In genomic region chr2:32063310-32064020, GRCh38 we compare ENCODE assay signal across 1 cellular context.
TF ChIP-seq lines count a peak whose summit lies in the region.

SPAST (plus strand) TSS chr2:32063556; CDS start chr2:32063832, 276 bp downstream.

TF ChIP-seq in K562, 482 proteins besides CTCF, POLR2A, EP300 and RAD21 (continued from another document and continues in another):
- TF ChIP-seq ID3 (CRISPR knock-in tag; IDR thresholded peaks at IDR 0.05), result no peak
- TF ChIP-seq ID3 (tag; IDR thresholded peaks at IDR 0.05), result peak; percentile 63; the same call in 1 of the 2 replicates
- TF ChIP-seq SUPT5H (IDR thresholded peaks at IDR 0.05), result peak; percentile 68; the same call in 1 of the 2 replicates
- TF ChIP-seq ZBED1 (IDR thresholded peaks at IDR 0.05), result 0 out of 2 replicates have a peak, but pooled peaks have one; percentile 24
- TF ChIP-seq LCOR (CRISPR knock-in tag; IDR thresholded peaks at IDR 0.05), result peak; percentile 49; the same call in 1 of the 2 replicates
- no peak for TF ChIP-seq SNRNP70 (optimal IDR thresholded peaks at IDR 0.05; ENCODE audit: low read depth, low read length)
- peak; percentile 68 for TF ChIP-seq KAT2B (IDR thresholded peaks at IDR 0.05; ENCODE audit: low read depth, low read length)
- TF ChIP-seq ZKSCAN1 (IDR thresholded peaks at IDR 0.05; ENCODE audit: low read depth, low read length), result peak; percentile 24; the same call in 1 of the 2 replicates
- TF ChIP-seq, protein P1, sequence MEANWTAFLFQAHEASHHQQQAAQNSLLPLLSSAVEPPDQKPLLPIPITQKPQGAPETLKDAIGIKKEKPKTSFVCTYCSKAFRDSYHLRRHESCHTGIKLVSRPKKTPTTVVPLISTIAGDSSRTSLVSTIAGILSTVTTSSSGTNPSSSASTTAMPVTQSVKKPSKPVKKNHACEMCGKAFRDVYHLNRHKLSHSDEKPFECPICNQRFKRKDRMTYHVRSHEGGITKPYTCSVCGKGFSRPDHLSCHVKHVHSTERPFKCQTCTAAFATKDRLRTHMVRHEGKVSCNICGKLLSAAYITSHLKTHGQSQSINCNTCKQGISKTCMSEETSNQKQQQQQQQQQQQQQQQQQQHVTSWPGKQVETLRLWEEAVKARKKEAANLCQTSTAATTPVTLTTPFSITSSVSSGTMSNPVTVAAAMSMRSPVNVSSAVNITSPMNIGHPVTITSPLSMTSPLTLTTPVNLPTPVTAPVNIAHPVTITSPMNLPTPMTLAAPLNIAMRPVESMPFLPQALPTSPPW (CRISPR knock-in tag; IDR thresholded peaks at IDR 0.05), result peak; percentile 95
- TF ChIP-seq MAZ (CRISPR knock-in tag; conservative IDR thresholded peaks at IDR 0.05 in 1 of 2, IDR thresholded peaks at IDR 0.05 in 1 of 2), result peak; percentile 98 to 100
- TF ChIP-seq PYGO2 (tag; IDR thresholded peaks at IDR 0.05), result no peak
- peak; percentile 97 for TF ChIP-seq CTCFL (IDR thresholded peaks at IDR 0.05; ENCODE audit: borderline replicate concordance, insufficient read depth, low read depth, low read length, poor library complexity, severe bottlenecking)
- peak; percentile 65; the same call in 1 of the 2 replicates for TF ChIP-seq DIDO1 (tag; IDR thresholded peaks at IDR 0.05; ENCODE audit: low read depth)
- TF ChIP-seq ATF3 (IDR thresholded peaks at IDR 0.05), result no peak
- TF ChIP-seq ATF3 (CRISPR knock-in tag; conservative IDR thresholded peaks at IDR 0.05), result 0 out of 2 replicates have a peak, but pooled peaks have one; percentile 17
- peak; percentile 24 for TF ChIP-seq ASH1L (IDR thresholded peaks at IDR 0.05; ENCODE audit: borderline replicate concordance, low read depth, partially characterized antibody)
- TF ChIP-seq HLTF (IDR thresholded peaks at IDR 0.05), result no peak
- TF ChIP-seq CTBP1 (IDR thresholded peaks at IDR 0.05; ENCODE audit: borderline replicate concordance), result peak; percentile 91
- peak; percentile 94 for TF ChIP-seq HCFC1 (IDR thresholded peaks at IDR 0.05; ENCODE audit: low read depth, low read length)
- TF ChIP-seq ZBTB11 (CRISPR knock-in tag; IDR thresholded peaks at IDR 0.05), result peak in 1 of 3 experiments; percentile 56; a peak in 1 of 6 replicates
- TF ChIP-seq ATF2 (CRISPR knock-in tag; IDR thresholded peaks at IDR 0.05), result no peak
- TF ChIP-seq NKRF (IDR thresholded peaks at IDR 0.05; ENCODE audit: borderline replicate concordance), result peak; percentile 75; the same call in 1 of the 2 replicates
- TF ChIP-seq, protein P2, sequence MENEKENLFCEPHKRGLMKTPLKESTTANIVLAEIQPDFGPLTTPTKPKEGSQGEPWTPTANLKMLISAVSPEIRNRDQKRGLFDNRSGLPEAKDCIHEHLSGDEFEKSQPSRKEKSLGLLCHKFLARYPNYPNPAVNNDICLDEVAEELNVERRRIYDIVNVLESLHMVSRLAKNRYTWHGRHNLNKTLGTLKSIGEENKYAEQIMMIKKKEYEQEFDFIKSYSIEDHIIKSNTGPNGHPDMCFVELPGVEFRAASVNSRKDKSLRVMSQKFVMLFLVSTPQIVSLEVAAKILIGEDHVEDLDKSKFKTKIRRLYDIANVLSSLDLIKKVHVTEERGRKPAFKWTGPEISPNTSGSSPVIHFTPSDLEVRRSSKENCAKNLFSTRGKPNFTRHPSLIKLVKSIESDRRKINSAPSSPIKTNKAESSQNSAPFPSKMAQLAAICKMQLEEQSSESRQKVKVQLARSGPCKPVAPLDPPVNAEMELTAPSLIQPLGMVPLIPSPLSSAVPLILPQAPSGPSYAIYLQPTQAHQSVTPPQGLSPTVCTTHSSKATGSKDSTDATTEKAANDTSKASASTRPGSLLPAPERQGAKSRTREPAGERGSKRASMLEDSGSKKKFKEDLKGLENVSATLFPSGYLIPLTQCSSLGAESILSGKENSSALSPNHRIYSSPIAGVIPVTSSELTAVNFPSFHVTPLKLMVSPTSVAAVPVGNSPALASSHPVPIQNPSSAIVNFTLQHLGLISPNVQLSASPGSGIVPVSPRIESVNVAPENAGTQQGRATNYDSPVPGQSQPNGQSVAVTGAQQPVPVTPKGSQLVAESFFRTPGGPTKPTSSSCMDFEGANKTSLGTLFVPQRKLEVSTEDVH (IDR thresholded peaks at IDR 0.05; ENCODE audit: low read depth, partially characterized antibody), result peak; percentile 60
- TF ChIP-seq, protein P3, sequence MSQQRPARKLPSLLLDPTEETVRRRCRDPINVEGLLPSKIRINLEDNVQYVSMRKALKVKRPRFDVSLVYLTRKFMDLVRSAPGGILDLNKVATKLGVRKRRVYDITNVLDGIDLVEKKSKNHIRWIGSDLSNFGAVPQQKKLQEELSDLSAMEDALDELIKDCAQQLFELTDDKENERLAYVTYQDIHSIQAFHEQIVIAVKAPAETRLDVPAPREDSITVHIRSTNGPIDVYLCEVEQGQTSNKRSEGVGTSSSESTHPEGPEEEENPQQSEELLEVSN (IDR thresholded peaks at IDR 0.05; ENCODE audit: borderline replicate concordance in 1 of 2, extremely low read depth in 1 of 2, insufficient read depth in 1 of 2, insufficient read length in 1 of 2, low read depth in 1 of 2, low read length in 1 of 2, poor library complexity in 1 of 2, severe bottlenecking in 1 of 2), result peak; percentile 29 to 37
- TF ChIP-seq CXXC5 (CRISPR knock-in tag; IDR thresholded peaks at IDR 0.05), result peak; percentile 95
- 0 out of 2 replicates have a peak, but pooled peaks have one; percentile 26 for TF ChIP-seq ETV1 (tag; conservative IDR thresholded peaks at IDR 0.05; ENCODE audit: low read depth)
- 0 out of 2 replicates have a peak, but pooled peaks have one; percentile 4 for TF ChIP-seq SMARCA4 (IDR thresholded peaks at IDR 0.05)
- TF ChIP-seq CBFB (CRISPR knock-in tag; IDR thresholded peaks at IDR 0.05), result no peak
- peak; percentile 33 for TF ChIP-seq ETV5 (CRISPR knock-in tag; IDR thresholded peaks at IDR 0.05; ENCODE audit: low read depth)
- peak; percentile 42; the same call in 1 of the 2 replicates for TF ChIP-seq JUND (IDR thresholded peaks at IDR 0.05; ENCODE audit: borderline replicate concordance, low read depth, low read length)
- TF ChIP-seq JUND (tag; IDR thresholded peaks at IDR 0.05; ENCODE audit: borderline replicate concordance, low read depth, low read length), result peak; percentile 44; the same call in 1 of the 3 replicates
- peak; percentile 84 for TF ChIP-seq CCNT2 (IDR thresholded peaks at IDR 0.05; ENCODE audit: borderline replicate concordance, extremely low read depth, insufficient read length, low read depth, low read length)
- TF ChIP-seq POLR2G (IDR thresholded peaks at IDR 0.05; ENCODE audit: low read depth, low read length), result peak; percentile 86
- TF ChIP-seq, protein P4, sequence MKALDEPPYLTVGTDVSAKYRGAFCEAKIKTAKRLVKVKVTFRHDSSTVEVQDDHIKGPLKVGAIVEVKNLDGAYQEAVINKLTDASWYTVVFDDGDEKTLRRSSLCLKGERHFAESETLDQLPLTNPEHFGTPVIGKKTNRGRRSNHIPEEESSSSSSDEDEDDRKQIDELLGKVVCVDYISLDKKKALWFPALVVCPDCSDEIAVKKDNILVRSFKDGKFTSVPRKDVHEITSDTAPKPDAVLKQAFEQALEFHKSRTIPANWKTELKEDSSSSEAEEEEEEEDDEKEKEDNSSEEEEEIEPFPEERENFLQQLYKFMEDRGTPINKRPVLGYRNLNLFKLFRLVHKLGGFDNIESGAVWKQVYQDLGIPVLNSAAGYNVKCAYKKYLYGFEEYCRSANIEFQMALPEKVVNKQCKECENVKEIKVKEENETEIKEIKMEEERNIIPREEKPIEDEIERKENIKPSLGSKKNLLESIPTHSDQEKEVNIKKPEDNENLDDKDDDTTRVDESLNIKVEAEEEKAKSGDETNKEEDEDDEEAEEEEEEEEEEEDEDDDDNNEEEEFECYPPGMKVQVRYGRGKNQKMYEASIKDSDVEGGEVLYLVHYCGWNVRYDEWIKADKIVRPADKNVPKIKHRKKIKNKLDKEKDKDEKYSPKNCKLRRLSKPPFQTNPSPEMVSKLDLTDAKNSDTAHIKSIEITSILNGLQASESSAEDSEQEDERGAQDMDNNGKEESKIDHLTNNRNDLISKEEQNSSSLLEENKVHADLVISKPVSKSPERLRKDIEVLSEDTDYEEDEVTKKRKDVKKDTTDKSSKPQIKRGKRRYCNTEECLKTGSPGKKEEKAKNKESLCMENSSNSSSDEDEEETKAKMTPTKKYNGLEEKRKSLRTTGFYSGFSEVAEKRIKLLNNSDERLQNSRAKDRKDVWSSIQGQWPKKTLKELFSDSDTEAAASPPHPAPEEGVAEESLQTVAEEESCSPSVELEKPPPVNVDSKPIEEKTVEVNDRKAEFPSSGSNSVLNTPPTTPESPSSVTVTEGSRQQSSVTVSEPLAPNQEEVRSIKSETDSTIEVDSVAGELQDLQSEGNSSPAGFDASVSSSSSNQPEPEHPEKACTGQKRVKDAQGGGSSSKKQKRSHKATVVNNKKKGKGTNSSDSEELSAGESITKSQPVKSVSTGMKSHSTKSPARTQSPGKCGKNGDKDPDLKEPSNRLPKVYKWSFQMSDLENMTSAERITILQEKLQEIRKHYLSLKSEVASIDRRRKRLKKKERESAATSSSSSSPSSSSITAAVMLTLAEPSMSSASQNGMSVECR (CRISPR knock-in tag; IDR thresholded peaks at IDR 0.05), result peak; percentile 77
- TF ChIP-seq RBBP5 (IDR thresholded peaks at IDR 0.05; ENCODE audit: borderline replicate concordance, insufficient read depth, low read length, poor library complexity, severe bottlenecking), result peak; percentile 66
- TF ChIP-seq MYNN (IDR thresholded peaks at IDR 0.05), result 0 out of 2 replicates have a peak, but pooled peaks have one; percentile 35
- no peak for TF ChIP-seq MYNN (CRISPR knock-in tag; IDR thresholded peaks at IDR 0.05)
